In the genomic region with DNA sequence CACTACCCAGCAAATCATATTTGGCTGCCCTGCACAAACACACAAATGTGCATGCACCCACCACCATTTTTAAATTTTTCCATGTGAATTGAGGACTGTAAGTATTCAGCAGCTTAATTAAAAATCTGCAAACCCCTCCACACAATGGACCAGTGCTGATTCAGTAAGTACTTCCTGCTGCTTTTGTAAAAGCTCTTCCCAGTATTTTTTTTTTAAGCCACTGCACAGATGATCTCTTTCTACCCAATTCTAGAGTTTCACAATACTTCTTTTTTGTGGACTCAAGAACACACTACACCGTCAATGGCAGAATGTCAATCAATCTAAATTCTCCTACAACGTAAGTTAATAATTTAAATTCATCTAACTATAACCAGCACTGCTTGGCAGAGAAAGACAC, we compare ENCODE assay signal across 17 cellular contexts. TPM values are rescaled to one million over a fixed set of nuclear protein-coding genes. Genes with fewer than 3 reads are reported as not detected.
DNase-seq lines count a peak whose midpoint lies in the region; ATAC-seq and TF ChIP-seq lines count a peak whose summit lies in the region.
"Had no signal": no experiment of that assay in that cellular context is flagged by ENCODE, and none has a peak within 500 bp of the region (broad histone marks: within the 10 kb centered on the region; RNA-seq: fewer than 3 reads in every experiment).

No MANE protein-coding gene starts in this region.

- intact Hi-C loops in breast epithelium (cut with DNase I; ENCODE audit: low total_unique reads), result no loop called here

- no peak for TF ChIP-seq POLR2A in breast epithelium (IDR thresholded peaks at IDR 0.05)

- TF ChIP-seq CTCF in breast epithelium (IDR thresholded peaks at IDR 0.05) (no peak), thoracic aorta (IDR thresholded peaks at IDR 0.05) (no peak)

- H3K4me3 ChIP-seq in breast epithelium (no peak overlapping the region), thoracic aorta (no peak overlapping the region)
- H3K4me3 ChIP-seq: Peyer's patch, skin epidermis, vagina had no signal

- H3K27ac ChIP-seq in breast epithelium (peak overlapping the region; percentile 14 to 42), thoracic aorta (peak overlapping the region; percentile 31 to 43)
- H3K27ac ChIP-seq: Peyer's patch, vagina had no signal

- DNase-seq in SIG-M5 treated with dmso at 0.1 percent for 504 hours (lab: John Stamatoyannopoulos, UW; ENCODE audit: unreplicated experiment) (peak; percentile 20), SIG-M5 (lab: John Stamatoyannopoulos, UW) (no peak), breast epithelium (ENCODE audit: low spot score in 2 of 2) (no peak), left lobe of liver (ENCODE audit: low spot score) (no peak), thoracic aorta (ENCODE audit: low spot score) (no peak), NCI-H510A (lab: John Stamatoyannopoulos, UW) (no peak)
- DNase-seq: activated naive CD4-positive, alpha-beta T cell treated with anti-CD3 and anti-CD28 coated beads, Interleukin-2, amount 50 U/mL, for 16 hours; central memory CD4-positive, alpha-beta T cell; GDM1; Karpas-422; NCI-H1694; Peyer's patch; stimulated activated naive CD8-positive, alpha-beta T cell treated with anti-CD3 and anti-CD28 coated beads, Interleukin-15, Interleukin-2, amounts not matched to agents 100 U/mL and 50 U/mL, for 24 hours had no signal

- ATAC-seq in left lobe of liver (peak; percentile 72), thoracic aorta (ENCODE audit: insufficient number of reproducible peaks, low FRiP score, low read depth) (no peak), GM19463 (IDR thresholded peaks at IDR 0.05; ENCODE audit: unreplicated experiment) (no peak), GM19397 (IDR thresholded peaks at IDR 0.05; ENCODE audit: unreplicated experiment) (no peak)
- ATAC-seq: stimulated activated naive CD8-positive, alpha-beta T cell treated with anti-CD3 and anti-CD28 coated beads, Interleukin-15, Interleukin-2, amounts not matched to agents 100 U/mL and 50 U/mL, for 24 hours had no signal

- H3K9me3 ChIP-seq in breast epithelium (no peaks in the 10 kb centered on the region), thoracic aorta (no peaks in the 10 kb centered on the region)
- H3K9me3 ChIP-seq: Peyer's patch, vagina had no signal

- no peaks in the 10 kb centered on the region for H3K27me3 ChIP-seq in breast epithelium
- H3K27me3 ChIP-seq in thoracic aorta (replicated peaks; ENCODE audit: insufficient read depth), result no peaks in the 10 kb centered on the region
- H3K27me3 ChIP-seq: Peyer's patch, vagina had no signal

- H3K36me3 ChIP-seq in breast epithelium (no peaks in the 10 kb centered on the region), thoracic aorta (no peaks in the 10 kb centered on the region)
- H3K36me3 ChIP-seq: Peyer's patch, vagina had no signal

- peaks cover 0 to 8% of the 10 kb centered on the region in 2 donors for H3K4me1 ChIP-seq in breast epithelium
- peaks cover 20 to 50% of the 10 kb centered on the region in 2 donors for H3K4me1 ChIP-seq in thoracic aorta (ENCODE audit: control insufficient read depth in 1 of 2, low read depth in 2 of 2)

RNA-seq across cellular contexts. Expression of gene SH3RF1, which starts 26.5 kb away (rescaled TPM):
- 10 to 100 TPM; 20.2 to 37.0 (median 27.9) TPM for total RNA-seq in breast epithelium
- total RNA-seq in left lobe of liver, result 7.2 TPM
- 10 to 100 TPM; 21.9 to 24.6 TPM for total RNA-seq in thoracic aorta
